Comparison of ENCODE assay signal across 28 cellular contexts in the genomic region with DNA sequence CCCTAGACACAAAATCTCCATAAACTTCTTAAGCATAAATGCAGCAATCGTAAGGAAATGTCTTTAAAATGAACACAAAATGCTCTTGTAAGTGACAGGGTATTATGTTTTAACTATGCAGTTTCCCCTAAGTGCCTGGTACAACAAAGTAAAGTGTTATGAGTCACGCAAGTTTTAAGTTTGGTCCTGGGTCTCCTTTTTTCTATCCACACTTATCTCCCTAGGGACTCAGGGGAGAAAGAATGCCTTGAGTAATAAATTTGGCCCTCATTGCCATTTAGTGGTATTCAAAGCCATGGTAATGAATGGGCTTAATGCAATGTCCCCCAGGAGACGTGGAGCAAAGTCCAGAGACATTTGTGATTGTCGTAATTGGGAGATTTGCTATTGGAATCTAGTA.
"Had no signal": no experiment of that assay in that cellular context is flagged by ENCODE, and none has a peak within 500 bp of the region (broad histone marks: within the 10 kb centered on the region; RNA-seq: fewer than 3 reads in every experiment).

No MANE protein-coding gene starts in this region.

- H3K9me3 ChIP-seq: left lung, lower lobe of right lung, neutrophil, right atrium auricular region, right lobe of liver, transverse colon, upper lobe of right lung had no signal

- H3K9me3 Mint-ChIP-seq: stimulated activated memory B cell treated with anti-CD40 and anti-IgM and Interleukin-4, amounts not matched to agents 10 μg/mL and 1 μg/mL and 100 μg/mL, for 72 hours; stimulated activated naive CD8-positive, alpha-beta T cell treated with anti-CD3 and anti-CD28 coated beads, Interleukin-15, amount 100 ng/mL, for 72 hours had no signal

- DNase-seq: kidney glomerular epithelial cell; left colon; left lung; lower lobe of right lung; mammary epithelial cell; mesenchymal stem cell; naive B cell; natural killer cell; nephron progenitor cell; occipital lobe; right lobe of liver; stimulated activated CD4-positive, alpha-beta T cell treated with anti-CD3 and anti-CD28 coated beads, Interleukin-1b, Interleukin-23, amount 100 ng/mL, for 48 hours; stimulated activated CD4-positive, alpha-beta T cell treated with anti-CD3 and anti-CD28 coated beads, Interleukin-2, amount 100 ng/mL, for 48 hours; stimulated activated CD4-positive, alpha-beta T cell treated with anti-CD3 and anti-CD28 coated beads, Interleukin-4, amount 100 ng/mL, for 4 hours; stimulated activated CD8-positive, alpha-beta memory T cell treated with anti-CD3 and anti-CD28 coated beads, Interleukin-4, amount 100 ng/mL, for 48 hours; stimulated activated naive CD4-positive, alpha-beta T cell treated with Interleukin-2 at 50 U/mL for 16 hours; stimulated activated naive CD8-positive, alpha-beta T cell treated with anti-CD3 and anti-CD28 coated beads, Interleukin-15, amount 100 ng/mL, for 72 hours; substantia nigra; transverse colon; upper lobe of right lung had no signal

- H3K27me3 ChIP-seq: hepatocyte, left lung, neural progenitor cell, neutrophil, right atrium auricular region, right lobe of liver, transverse colon, upper lobe of right lung had no signal

- H3K4me1 ChIP-seq: left lung, lower lobe of right lung, neural progenitor cell, parathyroid adenoma, right atrium auricular region, right lobe of liver, transverse colon, upper lobe of right lung had no signal

- H3K4me1 Mint-ChIP-seq: naive B cell; natural killer cell; nephron progenitor cell; stimulated activated memory B cell treated with anti-CD40 and anti-IgM and Interleukin-4, amounts not matched to agents 10 μg/mL and 1 μg/mL and 100 μg/mL, for 72 hours; stimulated activated naive CD8-positive, alpha-beta T cell treated with anti-CD3 and anti-CD28 coated beads, Interleukin-15, amount 100 ng/mL, for 72 hours had no signal

- H3K36me3 Mint-ChIP-seq: naive B cell; natural killer cell; neural progenitor cell; stimulated activated memory B cell treated with anti-CD40 and anti-IgM and Interleukin-4, amounts not matched to agents 10 μg/mL and 1 μg/mL and 100 μg/mL, for 72 hours had no signal

- H3K36me3 ChIP-seq: left lung, lower lobe of right lung, neural progenitor cell, neutrophil, right atrium auricular region, right lobe of liver, transverse colon, upper lobe of right lung had no signal

- H3K4me3 Mint-ChIP-seq: mesothelial cell of epicardium; naive B cell; natural killer cell; nephron progenitor cell; neural progenitor cell; stimulated activated memory B cell treated with anti-CD40 and anti-IgM and Interleukin-4, amounts not matched to agents 10 μg/mL and 1 μg/mL and 100 μg/mL, for 72 hours; stimulated activated naive CD8-positive, alpha-beta T cell treated with anti-CD3 and anti-CD28 coated beads, Interleukin-15, amount 100 ng/mL, for 72 hours had no signal

- H3K4me3 ChIP-seq: hepatocyte, left lung, lower lobe of right lung, neural progenitor cell, right atrium auricular region, right lobe of liver, smooth muscle cell, transverse colon, upper lobe of right lung had no signal

- H3K27ac ChIP-seq: hepatocyte, left lung, lower lobe of right lung, neural progenitor cell, neutrophil, parathyroid adenoma, right atrium auricular region, right lobe of liver, transverse colon, upper lobe of right lung had no signal

- H3K27ac Mint-ChIP-seq: mesothelial cell of epicardium; naive B cell; natural killer cell; nephron progenitor cell; neural progenitor cell; stimulated activated memory B cell treated with anti-CD40 and anti-IgM and Interleukin-4, amounts not matched to agents 10 μg/mL and 1 μg/mL and 100 μg/mL, for 72 hours had no signal

- H3K27me3 Mint-ChIP-seq: stimulated activated naive CD8-positive, alpha-beta T cell treated with anti-CD3 and anti-CD28 coated beads, Interleukin-15, amount 100 ng/mL, for 72 hours had no signal
